Comparison of ENCODE assay signal across 17 cellular contexts in the genomic region with DNA sequence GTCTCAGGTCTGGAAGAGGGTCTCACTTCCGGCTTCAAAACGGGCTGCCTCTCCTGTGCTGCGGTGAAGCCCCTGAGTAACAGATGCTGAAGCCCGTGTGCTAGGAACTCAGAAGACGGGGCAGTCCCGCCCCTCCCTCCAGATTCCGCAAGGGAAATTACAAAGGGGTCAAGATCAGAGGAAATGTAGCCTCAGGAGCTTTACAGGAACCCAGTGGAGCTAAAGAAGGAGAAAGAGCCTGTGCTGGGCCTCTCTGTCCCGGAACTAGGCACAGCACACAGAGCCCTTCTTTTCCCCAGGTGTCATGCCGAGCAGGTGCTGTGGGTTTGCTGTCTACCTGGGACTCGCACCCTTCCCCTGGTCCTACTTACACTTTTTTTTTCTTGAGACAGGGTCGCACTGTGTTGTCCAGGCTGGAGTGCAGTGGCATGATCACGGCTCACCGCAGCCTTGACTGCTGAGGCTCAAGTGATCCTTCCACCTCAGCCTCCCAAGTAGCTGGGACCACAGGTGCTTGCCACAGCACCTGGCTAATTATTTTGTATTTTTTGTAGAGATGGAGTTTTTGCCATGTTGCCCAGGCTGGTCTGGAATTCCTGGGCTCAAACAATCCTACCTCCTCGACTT.
"Had no signal": no experiment of that assay in that cellular context is flagged by ENCODE, and none has a peak within 500 bp of the region (broad histone marks: within the 10 kb centered on the region; RNA-seq: fewer than 3 reads in every experiment).

No MANE protein-coding gene starts in this region.

- ATAC-seq: activated CD4-positive, CD25-positive, alpha-beta regulatory T cell treated with anti-CD3 and anti-CD28 coated beads, Interleukin-2, amount 50 U/mL, for 24 hours; activated T-cell treated with anti-CD3 and anti-CD28 coated beads, Interleukin-2, amount 50 U/mL, for 72 hours; esophagus mucosa; gastroesophageal sphincter; heart left ventricle; left lung; stimulated activated effector memory CD8-positive, alpha-beta T cell treated with anti-CD3 and anti-CD28 coated beads, Interleukin-12 subunit alpha, Interleukin-12 subunit beta, amount 100 ng/mL, for 72 hours had no signal

- H3K4me3 ChIP-seq: gastroesophageal sphincter, heart left ventricle, left lung, sigmoid colon, upper lobe of right lung had no signal

- H3K27me3 ChIP-seq: gastroesophageal sphincter, sigmoid colon, upper lobe of right lung had no signal

- H3K36me3 ChIP-seq: gastroesophageal sphincter, heart left ventricle, left lung, sigmoid colon, upper lobe of right lung had no signal

- H3K79me2 ChIP-seq: parathyroid adenoma had no signal

- H3K9me3 ChIP-seq: gastroesophageal sphincter, heart left ventricle, left lung, sigmoid colon, upper lobe of right lung had no signal

- H3K36me3 Mint-ChIP-seq: stimulated activated effector memory CD8-positive, alpha-beta T cell treated with anti-CD3 and anti-CD28 coated beads, Interleukin-12 subunit alpha, Interleukin-12 subunit beta, amount 100 ng/mL, for 72 hours had no signal

- H3K4me1 ChIP-seq: gastroesophageal sphincter, parathyroid adenoma, sigmoid colon, upper lobe of right lung had no signal

- H3K4me3 Mint-ChIP-seq: activated T-cell treated with anti-CD3 and anti-CD28 coated beads, Interleukin-2, amount 50 U/mL, for 72 hours; stimulated activated effector memory CD8-positive, alpha-beta T cell treated with anti-CD3 and anti-CD28 coated beads, Interleukin-12 subunit alpha, Interleukin-12 subunit beta, amount 100 ng/mL, for 72 hours had no signal

- DNase-seq: activated effector memory CD4-positive, alpha-beta T cell treated with anti-CD3 and anti-CD28 coated beads, Interleukin-2, amount 50 U/mL, for 16 hours; activated naive CD4-positive, alpha-beta T cell treated with anti-CD3 and anti-CD28 coated beads, Interleukin-2, amount 50 U/mL, for 16 hours; activated T-cell treated with anti-CD3 and anti-CD28 coated beads, Interleukin-2, amount 50 U/mL, for 72 hours; aorta; cortex of kidney; effector CD4-positive, alpha-beta T cell; heart left ventricle; left lung; sigmoid colon; stimulated activated CD4-positive, alpha-beta T cell treated with anti-CD3 and anti-CD28 coated beads, Interleukin-4, amount 100 ng/mL, for 24 hours; T1000; upper lobe of right lung had no signal

- H3K27ac Mint-ChIP-seq: activated T-cell treated with anti-CD3 and anti-CD28 coated beads, Interleukin-2, amount 50 U/mL, for 72 hours; stimulated activated effector memory CD8-positive, alpha-beta T cell treated with anti-CD3 and anti-CD28 coated beads, Interleukin-12 subunit alpha, Interleukin-12 subunit beta, amount 100 ng/mL, for 72 hours had no signal

- H3K9ac ChIP-seq: parathyroid adenoma had no signal

- H3K9me3 Mint-ChIP-seq: activated T-cell treated with anti-CD3 and anti-CD28 coated beads, Interleukin-2, amount 50 U/mL, for 72 hours; stimulated activated effector memory CD8-positive, alpha-beta T cell treated with anti-CD3 and anti-CD28 coated beads, Interleukin-12 subunit alpha, Interleukin-12 subunit beta, amount 100 ng/mL, for 72 hours had no signal

- H2AFZ ChIP-seq: parathyroid adenoma had no signal

- H3K27ac ChIP-seq: gastroesophageal sphincter, heart left ventricle, left lung, parathyroid adenoma, sigmoid colon, upper lobe of right lung had no signal
